ENCODE assay signal across 23 cellular contexts in the genomic region with DNA sequence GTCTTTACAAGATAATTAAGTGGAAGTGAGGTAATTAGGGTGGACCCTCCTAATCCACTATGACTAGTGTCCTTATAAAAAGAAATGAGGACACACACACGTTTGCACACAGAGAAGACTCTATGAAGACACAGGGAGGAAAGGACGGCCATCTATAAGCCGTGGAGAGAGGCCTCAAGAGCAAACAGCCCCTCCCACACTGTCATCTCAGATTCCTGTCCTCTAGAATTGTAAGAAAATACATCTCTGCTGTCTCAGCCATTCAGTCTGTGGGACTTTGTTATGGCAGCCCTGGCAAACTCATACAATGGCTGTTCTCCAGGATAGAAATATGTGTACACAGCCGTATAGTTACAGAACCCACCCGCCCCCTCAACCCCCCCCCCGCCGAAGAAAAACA.
DNase-seq lines count a peak whose midpoint lies in the region; ATAC-seq and TF ChIP-seq lines count a peak whose summit lies in the region.
"Had no signal": no experiment of that assay in that cellular context is flagged by ENCODE, and none has a peak within 500 bp of the region (broad histone marks: within the 10 kb centered on the region; RNA-seq: fewer than 3 reads in every experiment).

No MANE protein-coding gene starts in this region.

- DNase-seq in NCI-H69 (lab: John Stamatoyannopoulos, UW): peak; percentile 74
- DNase-seq in esophagus muscularis mucosa (ENCODE audit: extremely low spot score): no peak
- DNase-seq in sigmoid colon: no peak
- DNase-seq in lower leg skin (ENCODE audit: low spot score in 2 of 2): no peak
- no peak for DNase-seq in foreskin fibroblast
- DNase-seq in stimulated activated naive CD8-positive, alpha-beta T cell treated with anti-CD3 and anti-CD28 coated beads, Interleukin-15, Interleukin-2, amounts not matched to agents 100 U/mL and 50 U/mL, for 24 hours: no peak
- DNase-seq: activated CD4-positive, alpha-beta T cell treated with anti-CD3 and anti-CD28 coated beads, Interleukin-2, amount 10 ng/mL, durations not matched to agents 24 days and 14 days; activated CD8-positive, alpha-beta memory T cell treated with anti-CD3 and anti-CD28 coated beads, Interleukin-2, amount 10 ng/mL, durations not matched to agents 7 days and 5 days; erythroblast; HFFc6; left cardiac atrium; natural killer cell; NCI-H1436 treated with DMSO at 0.1 percent for 48 hours; posterior cingulate gyrus; small intestine; stimulated activated CD4-positive, alpha-beta T cell treated with anti-CD3 and anti-CD28 coated beads, Interleukin-2, amount 100 ng/mL, for 48 hours; stimulated activated naive CD8-positive, alpha-beta T cell treated with anti-CD3 and anti-CD28 coated beads, Interleukin-15, amount 100 ng/mL, for 72 hours; T-cell; upper lobe of right lung had no signal

- TF ChIP-seq CTCF in Loucy (conservative IDR thresholded peaks at IDR 0.05; ENCODE audit: low read length) (no peak), esophagus muscularis mucosa (IDR thresholded peaks at IDR 0.05) (no peak), sigmoid colon (IDR thresholded peaks at IDR 0.05) (no peak), lower leg skin (IDR thresholded peaks at IDR 0.05) (no peak), foreskin fibroblast (IDR thresholded peaks at IDR 0.05; ENCODE audit: low read depth, low read length) (no peak)

- H3K9ac ChIP-seq in Loucy (ENCODE audit: low read depth, low read length, poor library complexity, severe bottlenecking): no peak overlapping the region

- H3K27me3 ChIP-seq in Loucy (ENCODE audit: insufficient read depth, low read length, poor library complexity, severe bottlenecking): no peaks in the 10 kb centered on the region
- H3K27me3 ChIP-seq in esophagus muscularis mucosa: no peaks in the 10 kb centered on the region
- no peaks in the 10 kb centered on the region for H3K27me3 ChIP-seq in sigmoid colon
- H3K27me3 ChIP-seq: ascending aorta, upper lobe of right lung had no signal

- H3K4me1 ChIP-seq in Loucy (ENCODE audit: insufficient read depth, low read length, poor library complexity, severe bottlenecking) (peaks cover 24% of the 10 kb centered on the region), esophagus muscularis mucosa (peaks cover 0 to 16% (median 9%) of the 10 kb centered on the region in 4 donors), sigmoid colon (peaks cover 0 to 24% (median 13%) of the 10 kb centered on the region in 4 donors)
- H3K4me1 ChIP-seq: ascending aorta, upper lobe of right lung had no signal

- no peaks in the 10 kb centered on the region for H3F3A ChIP-seq in Loucy (ENCODE audit: low read depth)

- H2AFZ ChIP-seq in Loucy (ENCODE audit: low read length): peak overlapping the region; percentile 68; the same call in 1 of the 2 replicates

- intact Hi-C loops in esophagus muscularis mucosa (cut with DNase I): no loop called here
- intact Hi-C loops in sigmoid colon (cut with DNase I): no loop called here
- intact Hi-C loops in lower leg skin (cut with DNase I; ENCODE audit: low total_unique reads): no loop called here

- H3K4me2 ChIP-seq in Loucy (ENCODE audit: low read depth, low read length, poor library complexity, severe bottlenecking): no peak overlapping the region

- H3K79me2 ChIP-seq in Loucy (ENCODE audit: insufficient read depth, low read length): no peaks in the 10 kb centered on the region

- no peak for ATAC-seq in stimulated activated naive CD8-positive, alpha-beta T cell treated with anti-CD3 and anti-CD28 coated beads, Interleukin-15, Interleukin-2, amounts not matched to agents 100 U/mL and 50 U/mL, for 24 hours
- no peak for ATAC-seq in GM21529 (IDR thresholded peaks at IDR 0.05; ENCODE audit: unreplicated experiment)
- ATAC-seq: activated CD8-positive, alpha-beta memory T cell treated with anti-CD3 and anti-CD28 coated beads, Interleukin-2, amount 10 ng/mL, durations not matched to agents 7 days and 5 days; left cardiac atrium; natural killer cell; stimulated activated naive CD8-positive, alpha-beta T cell treated with anti-CD3 and anti-CD28 coated beads, Interleukin-15, amount 100 ng/mL, for 72 hours; T-cell; upper lobe of right lung had no signal

- TF ChIP-seq POLR2A in esophagus muscularis mucosa (IDR thresholded peaks at IDR 0.05; ENCODE audit: low read depth): no peak
- TF ChIP-seq POLR2A in sigmoid colon (IDR thresholded peaks at IDR 0.05): no peak
- TF ChIP-seq POLR2A in lower leg skin (IDR thresholded peaks at IDR 0.05): no peak

- H3K36me3 ChIP-seq in Loucy (ENCODE audit: insufficient read depth, low read length) (no peaks in the 10 kb centered on the region), esophagus muscularis mucosa (no peaks in the 10 kb centered on the region), sigmoid colon (no peaks in the 10 kb centered on the region)
- H3K36me3 ChIP-seq: ascending aorta, upper lobe of right lung had no signal

- no peaks in the 10 kb centered on the region for H4K20me1 ChIP-seq in Loucy (ENCODE audit: insufficient read depth, low read length, poor library complexity, severe bottlenecking)

- no peaks in the 10 kb centered on the region for H3K9me2 ChIP-seq in Loucy (replicated peaks; ENCODE audit: low read depth, low read length)

- H3K4me3 ChIP-seq in Loucy (ENCODE audit: low read length, poor library complexity, severe bottlenecking) (no peak overlapping the region), esophagus muscularis mucosa (peak overlapping the region; percentile 30 to 46 (median 36)), sigmoid colon (peak overlapping the region in 3 of 4 donors; percentile 29 to 31 (median 30)), lower leg skin (ENCODE audit: low read depth, poor library complexity, severe bottlenecking) (no peak overlapping the region), foreskin fibroblast (ENCODE audit: low read depth in 1 of 2, low read length in 2 of 2) (no peak overlapping the region)
- H3K4me3 ChIP-seq: ascending aorta had no signal

- WGBS in esophagus muscularis mucosa: 40% methylated on average over 7 of the region's 7 CpGs
- 34 to 50% methylated on average over 7 of the region's 7 CpGs for WGBS in sigmoid colon, 2 donors
- 27 to 31% methylated on average over 7 of the region's 7 CpGs for WGBS in lower leg skin, 2 donors

- H3K9me3 ChIP-seq in Loucy (ENCODE audit: insufficient read depth, low read depth, low read length): no peaks in the 10 kb centered on the region
- H3K9me3 ChIP-seq in esophagus muscularis mucosa: no peaks in the 10 kb centered on the region
- H3K9me3 ChIP-seq in sigmoid colon: no peaks in the 10 kb centered on the region
- H3K9me3 ChIP-seq: ascending aorta, upper lobe of right lung had no signal

- peak overlapping the region in 3 of 4 donors; percentile 39 to 53 (median 44) for H3K27ac ChIP-seq in esophagus muscularis mucosa (replicated peaks in 1 of 4)
- peak overlapping the region in 2 of 4 donors; percentile 45 to 54 for H3K27ac ChIP-seq in sigmoid colon
- H3K27ac ChIP-seq: ascending aorta, HL-60, upper lobe of right lung had no signal

- TF ChIP-seq EP300 in esophagus muscularis mucosa (IDR thresholded peaks at IDR 0.05) (no peak), sigmoid colon (IDR thresholded peaks at IDR 0.05) (no peak)

Comparison
In these comparisons a context has a peak if more than half of its experiments do, and no peak if none do; other contexts are left out.
1. H3K4me3 ChIP-seq: peak in esophagus muscularis mucosa (4 of 4) and sigmoid colon (3 of 4); none in Loucy (single experiment), lower leg skin (single experiment) and foreskin fibroblast (0 of 2).